ENCODE assay signal across 8 cellular contexts in the genomic region with DNA sequence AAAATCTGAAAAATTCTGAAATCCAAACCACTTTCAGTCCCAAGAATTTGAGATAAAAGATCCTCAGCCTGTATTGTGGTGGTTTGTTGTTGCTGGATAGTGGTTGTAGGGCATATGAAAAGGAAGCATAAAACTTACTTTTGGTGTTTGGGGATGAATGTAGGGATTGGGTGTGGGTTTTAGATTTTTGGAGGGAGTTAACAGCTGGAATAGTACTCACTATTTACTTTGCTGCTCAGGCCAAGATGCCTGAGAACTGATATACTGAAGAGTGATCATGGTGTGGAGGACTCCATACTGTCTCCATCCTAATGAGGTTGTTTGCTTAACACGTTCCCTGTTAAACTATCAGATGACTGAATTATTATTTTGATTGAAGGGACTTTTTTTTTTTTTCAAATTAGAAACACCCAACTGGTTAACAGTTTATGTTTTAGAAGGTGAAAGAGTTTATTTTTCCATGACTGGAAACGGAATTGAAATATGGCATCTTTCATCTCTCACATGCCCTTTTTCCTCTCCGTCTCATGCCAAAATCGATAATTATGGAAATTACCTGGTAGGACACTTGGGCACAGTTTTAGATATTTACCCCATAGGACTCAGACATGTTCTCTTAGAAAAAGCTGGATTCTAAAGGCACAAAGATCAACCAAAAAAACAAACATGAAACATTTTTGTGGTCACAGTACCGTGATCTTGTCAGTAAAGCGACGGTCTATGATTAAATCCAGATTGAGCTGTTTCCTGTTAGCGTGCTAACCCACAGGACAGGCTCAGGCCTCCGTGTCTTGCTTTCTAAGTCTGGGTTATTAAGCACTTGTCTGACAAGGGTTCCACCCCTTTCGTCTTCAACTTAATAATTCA. TPM values are rescaled to one million over a fixed set of nuclear protein-coding genes. Genes with fewer than 3 reads are reported as not detected.
DNase-seq lines count a peak whose midpoint lies in the region; ATAC-seq and FAIRE-seq lines count a peak whose summit lies in the region.

No MANE protein-coding gene starts in this region.

- no peaks in the 10 kb centered on the region for H3K27me3 ChIP-seq in small intestine (ENCODE audit: control insufficient read depth in 2 of 2, insufficient read depth in 2 of 2, low read length in 2 of 2)

- CTCF ChIA-PET in activated CD8-positive, alpha-beta T cell treated with anti-CD3 and anti-CD28 coated beads, Interleukin-2, amount 10 ng/mL, durations not matched to agents 7 days and 5 days (lab: Charles Lee), result interaction anchor here (0.7 to 1.6 kb wide), 5 partner anchors 9 to 873 kb away, joined by 3 to 7 read pairs (median 3); no protein-coding TSS in a partner anchor

- H3K4me3 Mint-ChIP-seq in activated CD8-positive, alpha-beta T cell treated with anti-CD3 and anti-CD28 coated beads, Interleukin-2, amount 10 ng/mL, durations not matched to agents 7 days and 5 days, result peak overlapping the region; percentile 11

- H3K36me3 Mint-ChIP-seq in activated CD8-positive, alpha-beta T cell treated with anti-CD3 and anti-CD28 coated beads, Interleukin-2, amount 10 ng/mL, durations not matched to agents 7 days and 5 days (ENCODE audit: low read depth), result no peaks in the 10 kb centered on the region

- no peak overlapping the region for H3K4me3 ChIP-seq in small intestine (ENCODE audit: low read depth in 1 of 2, low read length in 2 of 2)

- H3K27ac ChIP-seq in small intestine (ENCODE audit: low read depth in 1 of 2, low read length in 1 of 2), result peak overlapping the region; percentile 32 to 55

- DNase-seq in GM03348 (ENCODE audit: low spot score) (peak; percentile 83), HS-5 (ENCODE audit: low read depth) (peak; percentile 87), glomerular visceral epithelial cell (ENCODE audit: extremely low spot score) (peak; percentile 74), small intestine (peak; percentile 10), KG1 (lab: John Stamatoyannopoulos, UW) (no peak), nucleus accumbens (lab: John Stamatoyannopoulos, UW) (no peak)
- peak; percentile 33 for DNase-seq in activated CD8-positive, alpha-beta T cell treated with anti-CD3 and anti-CD28 coated beads, Interleukin-2, amount 10 ng/mL, durations not matched to agents 7 days and 5 days

- FAIRE-seq in small intestine (lab: Jason Lieb, UNC), result no peak

- H3K27me3 Mint-ChIP-seq in activated CD8-positive, alpha-beta T cell treated with anti-CD3 and anti-CD28 coated beads, Interleukin-2, amount 10 ng/mL, durations not matched to agents 7 days and 5 days (ENCODE audit: low read depth), result no peaks in the 10 kb centered on the region

- peaks cover 18% of the 10 kb centered on the region for H3K4me1 Mint-ChIP-seq in activated CD8-positive, alpha-beta T cell treated with anti-CD3 and anti-CD28 coated beads, Interleukin-2, amount 10 ng/mL, durations not matched to agents 7 days and 5 days (ENCODE audit: low read depth)

- ATAC-seq in GM21381 (IDR thresholded peaks at IDR 0.05; ENCODE audit: unreplicated experiment), result peak; percentile 89
- peak; percentile 76 for ATAC-seq in activated CD8-positive, alpha-beta T cell treated with anti-CD3 and anti-CD28 coated beads, Interleukin-2, amount 10 ng/mL, durations not matched to agents 7 days and 5 days

- H3K27ac Mint-ChIP-seq in activated CD8-positive, alpha-beta T cell treated with anti-CD3 and anti-CD28 coated beads, Interleukin-2, amount 10 ng/mL, durations not matched to agents 7 days and 5 days, result peak overlapping the region; percentile 61

- H3K4me1 ChIP-seq in small intestine (ENCODE audit: control insufficient read depth in 2 of 2, insufficient read depth in 1 of 2, low read depth in 1 of 2, low read length in 1 of 2), result no peaks in the 10 kb centered on the region

- 36 to 77% (median 58%) methylated on average over 10 of the region's 10 CpGs for WGBS in small intestine, 3 donors

- POLR2A ChIA-PET in activated CD8-positive, alpha-beta T cell treated with anti-CD3 and anti-CD28 coated beads, Interleukin-2, amount 10 ng/mL, durations not matched to agents 7 days and 5 days (lab: Charles Lee), result interaction anchor here (1.0 kb wide), 1 partner anchor 37 kb away, joined by 4 read pairs; a partner anchor contains a TSS

- H3K9me3 ChIP-seq in small intestine (ENCODE audit: control insufficient read depth, low read depth), result no peaks in the 10 kb centered on the region

- H3K36me3 ChIP-seq in small intestine (ENCODE audit: control insufficient read depth in 2 of 2, insufficient read depth in 2 of 2, low read length in 2 of 2), result no peaks in the 10 kb centered on the region

- H3K9me3 Mint-ChIP-seq in activated CD8-positive, alpha-beta T cell treated with anti-CD3 and anti-CD28 coated beads, Interleukin-2, amount 10 ng/mL, durations not matched to agents 7 days and 5 days (ENCODE audit: insufficient read depth), result no peaks in the 10 kb centered on the region

RNA-seq across cellular contexts. Expression of a gene that starts 37.3 kb away (rescaled TPM):
- 1 to 10 TPM; 1.3 to 1.4 TPM for total RNA-seq in activated CD8-positive, alpha-beta T cell treated with anti-CD3 and anti-CD28 coated beads, Interleukin-2, amount 10 ng/mL, durations not matched to agents 7 days and 5 days
- polyA plus RNA-seq in small intestine, result 1 to 10 TPM; 4.2 to 8.4 (median 7.6) TPM

Comparison
In these comparisons a context has a peak if more than half of its experiments do, and no peak if none do; other contexts are left out.
1. DNase-seq: peak in GM03348 (single experiment), HS-5 (single experiment), activated CD8-positive, alpha-beta T cell treated with anti-CD3 and anti-CD28 coated beads, Interleukin-2, amount 10 ng/mL, durations not matched to agents 7 days and 5 days (single experiment), glomerular visceral epithelial cell (single experiment) and small intestine (single experiment); none in KG1 (single experiment) and nucleus accumbens (0 of 56).